ENCODE assay signal across 8 cellular contexts in genomic region chr22:37121887-37122591, GRCh38. TPM values are rescaled to one million over a fixed set of nuclear protein-coding genes. Genes with fewer than 3 reads are reported as not detected.
DNase-seq lines count a peak whose midpoint lies in the region; ATAC-seq and TF ChIP-seq lines count a peak whose summit lies in the region.

No MANE protein-coding gene starts in this region.

- H3K4me3 Mint-ChIP-seq in CD14-positive monocyte = no peak overlapping the region

- H3K27ac Mint-ChIP-seq in CD14-positive monocyte = peak overlapping the region in 2 of 7 donors; percentile 77 to 82

- H3K27me3 Mint-ChIP-seq in CD14-positive monocyte (ENCODE audit: low read depth in 3 of 3) = peaks cover 4 to 7% (median 5%) of the 10 kb centered on the region in 3 donors

- no peaks in the 10 kb centered on the region for H3K36me3 Mint-ChIP-seq in CD14-positive monocyte

- intact Hi-C loops in CD14-positive monocyte (cut with micrococcal nuclease) = no loop called here

- DNase-seq in CD14-positive monocyte (ENCODE audit: low spot score) (no peak), HK-2 (ENCODE audit: unreplicated experiment) (peak; percentile 85), dermis microvascular lymphatic vessel endothelial cell (ENCODE audit: low read depth in 2 of 2) (peak; percentile 24 to 60), NCI-H2171 treated with DMSO at 0.1 percent for 48 hours (lab: John Stamatoyannopoulos, UW) (no peak), NCI-H524 treated with DMSO at 0.1 percent for 48 hours (lab: John Stamatoyannopoulos, UW) (no peak)
- DNase-seq in activated CD4-positive, alpha-beta T cell treated with anti-CD3 and anti-CD28 coated beads for 48 hours = peak; percentile 95
- DNase-seq in stimulated activated CD4-positive, alpha-beta T cell treated with anti-CD3 and anti-CD28 coated beads, Interleukin-1b, Interleukin-23, amount 100 ng/mL, for 1 hour (ENCODE audit: low read depth in 2 of 2) = peak; percentile 72 to 91

- TF ChIP-seq CTCF in CD14-positive monocyte (IDR thresholded peaks at IDR 0.05) = peak; percentile 8

- H3K4me1 Mint-ChIP-seq in CD14-positive monocyte = peaks cover 4% of the 10 kb centered on the region

- ATAC-seq in GM19467 (IDR thresholded peaks at IDR 0.05; ENCODE audit: unreplicated experiment) = peak; percentile 79

- no peaks in the 10 kb centered on the region for H3K9me3 Mint-ChIP-seq in CD14-positive monocyte

RNA-seq across cellular contexts. Expression of gene TMPRSS6, which starts 12.5 kb away (rescaled TPM):
- polyA plus RNA-seq in CD14-positive monocyte = not detected
- not detected in 2 replicates for total RNA-seq in dermis microvascular lymphatic vessel endothelial cell

RNA-seq across cellular contexts. Expression of gene IL2RB, which starts 27.7 kb away (rescaled TPM):
- 1 to 10 TPM in 1 of 2 donors, under 1 TPM in 1; 0.60 to 1.7 TPM for polyA plus RNA-seq in CD14-positive monocyte
- not detected in 2 replicates for total RNA-seq in dermis microvascular lymphatic vessel endothelial cell

Comparison
In these comparisons a context has a peak if more than half of its experiments do, and no peak if none do; other contexts are left out.
1. DNase-seq: peak in HK-2 (single experiment), activated CD4-positive, alpha-beta T cell treated with anti-CD3 and anti-CD28 coated beads for 48 hours (single experiment), dermis microvascular lymphatic vessel endothelial cell (2 of 2) and stimulated activated CD4-positive, alpha-beta T cell treated with anti-CD3 and anti-CD28 coated beads, Interleukin-1b, Interleukin-23, amount 100 ng/mL, for 1 hour (2 of 2); none in CD14-positive monocyte (single experiment), NCI-H2171 treated with DMSO at 0.1 percent for 48 hours (single experiment) and NCI-H524 treated with DMSO at 0.1 percent for 48 hours (single experiment).